In genomic region chr17:78790552-78790951, GRCh38 we compare ENCODE assay signal across 15 cellular contexts. TPM values are rescaled to one million over a fixed set of nuclear protein-coding genes. Genes with fewer than 3 reads are reported as not detected.
A peak's percentile ranks its signal among the peaks of the same experiment; 100 is the strongest.
DNase-seq lines count a peak whose midpoint lies in the region; ATAC-seq and TF ChIP-seq lines count a peak whose summit lies in the region.
"Had no signal": no experiment of that assay in that cellular context is flagged by ENCODE, and none has a peak within 500 bp of the region (broad histone marks: within the 10 kb centered on the region; RNA-seq: fewer than 3 reads in every experiment).

No MANE protein-coding gene starts in this region.

- H3K4me1 Mint-ChIP-seq in activated CD4-positive, alpha-beta T cell treated with anti-CD3 and anti-CD28 coated beads for 36 hours, result peaks cover 55% of the 10 kb centered on the region
- peaks cover 45% of the 10 kb centered on the region for H3K4me1 Mint-ChIP-seq in activated naive CD8-positive, alpha-beta T cell treated with anti-CD3 and anti-CD28 coated beads for 36 hours

- 84 to 85% methylated on average over 4 of the region's 4 CpGs for WGBS in lower leg skin, 2 donors

- no peaks in the 10 kb centered on the region for H3K27me3 Mint-ChIP-seq in activated CD4-positive, alpha-beta T cell treated with anti-CD3 and anti-CD28 coated beads for 36 hours
- no peaks in the 10 kb centered on the region for H3K27me3 Mint-ChIP-seq in activated naive CD8-positive, alpha-beta T cell treated with anti-CD3 and anti-CD28 coated beads for 36 hours
- H3K27me3 Mint-ChIP-seq: IgD-negative memory B cell had no signal

- CTCF ChIA-PET in activated CD4-positive, alpha-beta T cell treated with anti-CD3 and anti-CD28 coated beads for 36 hours (lab: Charles Lee), result interaction anchor here (0.9 kb wide), 1 partner anchor 14 kb away, joined by 3 read pairs; no protein-coding TSS in a partner anchor

- intact Hi-C loops in activated CD4-positive, alpha-beta T cell treated with anti-CD3 and anti-CD28 coated beads for 36 hours (cut with DNase I, micrococcal nuclease), result no loop called here
- intact Hi-C loops in lower leg skin (cut with DNase I; ENCODE audit: low total_unique reads), result no loop called here

- no peak overlapping the region for H3K4me3 Mint-ChIP-seq in activated CD4-positive, alpha-beta T cell treated with anti-CD3 and anti-CD28 coated beads for 36 hours
- no peak overlapping the region for H3K4me3 Mint-ChIP-seq in activated naive CD8-positive, alpha-beta T cell treated with anti-CD3 and anti-CD28 coated beads for 36 hours
- H3K4me3 Mint-ChIP-seq: IgD-negative memory B cell, neural progenitor cell had no signal

- peaks cover 23% of the 10 kb centered on the region for H3K4me1 ChIP-seq in stomach smooth muscle (ENCODE audit: control insufficient read depth, insufficient read depth, low read length)

- no peaks in the 10 kb centered on the region for H3K9me3 ChIP-seq in stomach smooth muscle (ENCODE audit: control insufficient read depth in 2 of 2, low read length in 2 of 2)

- H3K36me3 Mint-ChIP-seq in activated CD4-positive, alpha-beta T cell treated with anti-CD3 and anti-CD28 coated beads for 36 hours (ENCODE audit: low read depth), result peaks cover 43% of the 10 kb centered on the region
- peaks cover 41% of the 10 kb centered on the region for H3K36me3 Mint-ChIP-seq in activated naive CD8-positive, alpha-beta T cell treated with anti-CD3 and anti-CD28 coated beads for 36 hours
- H3K36me3 Mint-ChIP-seq: IgD-negative memory B cell had no signal

- ATAC-seq in activated CD4-positive, alpha-beta T cell treated with anti-CD3 and anti-CD28 coated beads for 36 hours, result no peak
- ATAC-seq in HG03095 (IDR thresholded peaks at IDR 0.05; ENCODE audit: unreplicated experiment), result no peak

- peak overlapping the region; percentile 53 for H3K27ac ChIP-seq in stomach smooth muscle (ENCODE audit: low read length)

- DNase-seq in activated CD4-positive, alpha-beta T cell treated with anti-CD3 and anti-CD28 coated beads for 36 hours, result no peak
- DNase-seq in activated CD4-positive, alpha-beta T cell treated with anti-CD3 and anti-CD28 coated beads, Interleukin-2, amount 50 U/mL, for 4 hours, result no peak
- no peak for DNase-seq in activated naive CD8-positive, alpha-beta T cell treated with anti-CD3 and anti-CD28 coated beads for 36 hours
- peak; percentile 40 for DNase-seq in iris pigment epithelial cell (ENCODE audit: low read depth)
- no peak for DNase-seq in NCI-H1417 (lab: John Stamatoyannopoulos, UW)
- DNase-seq in lower leg skin (ENCODE audit: low spot score in 2 of 2), result no peak
- DNase-seq: amygdala, Calu3, NCI-H146, NCI-H510A treated with DMSO at 0.1 percent for 48 hours, RPMI8226 had no signal

- POLR2A ChIA-PET in activated CD4-positive, alpha-beta T cell treated with anti-CD3 and anti-CD28 coated beads for 36 hours (lab: Charles Lee), result interaction anchor here (0.5 kb wide), 1 partner anchor 192 kb away, joined by 5 read pairs; no protein-coding TSS in a partner anchor

- H3K27ac Mint-ChIP-seq in activated CD4-positive, alpha-beta T cell treated with anti-CD3 and anti-CD28 coated beads for 36 hours, result peak overlapping the region; percentile 60
- peak overlapping the region; percentile 86 for H3K27ac Mint-ChIP-seq in activated naive CD8-positive, alpha-beta T cell treated with anti-CD3 and anti-CD28 coated beads for 36 hours
- H3K27ac Mint-ChIP-seq: neural progenitor cell had no signal

- peaks cover 10 to 17% of the 10 kb centered on the region in 2 donors for H3K36me3 ChIP-seq in stomach smooth muscle (ENCODE audit: control insufficient read depth in 2 of 2, insufficient read depth in 2 of 2, low read length in 2 of 2)
- H3K36me3 ChIP-seq: neural progenitor cell had no signal

- H3K4me3 ChIP-seq in stomach smooth muscle (ENCODE audit: low read length in 2 of 2), result no peak overlapping the region
- no peak overlapping the region for H3K4me3 ChIP-seq in lower leg skin (ENCODE audit: low read depth, poor library complexity, severe bottlenecking)
- H3K4me3 ChIP-seq: neural progenitor cell had no signal

- no peaks in the 10 kb centered on the region for H3K27me3 ChIP-seq in stomach smooth muscle (ENCODE audit: control insufficient read depth in 1 of 2, insufficient read depth in 2 of 2, low read length in 2 of 2)
- H3K27me3 ChIP-seq: neural progenitor cell had no signal

- no peak for TF ChIP-seq POLR2A in lower leg skin (IDR thresholded peaks at IDR 0.05)

- no peak overlapping the region for H3K9ac ChIP-seq in stomach smooth muscle (ENCODE audit: low read length in 2 of 2)
- H3K9ac ChIP-seq: neural progenitor cell had no signal

- no peaks in the 10 kb centered on the region for H3K9me3 Mint-ChIP-seq in activated CD4-positive, alpha-beta T cell treated with anti-CD3 and anti-CD28 coated beads for 36 hours (ENCODE audit: low read depth)
- no peaks in the 10 kb centered on the region for H3K9me3 Mint-ChIP-seq in activated naive CD8-positive, alpha-beta T cell treated with anti-CD3 and anti-CD28 coated beads for 36 hours
- H3K9me3 Mint-ChIP-seq: IgD-negative memory B cell, neural progenitor cell had no signal

- no peak for TF ChIP-seq CTCF in lower leg skin (IDR thresholded peaks at IDR 0.05)

RNA-seq across cellular contexts. Expression of gene CYTH1, which starts 8.5 kb away (rescaled TPM):
- 100 to 1,000 TPM; 109 to 130 TPM for total RNA-seq in activated CD4-positive, alpha-beta T cell treated with anti-CD3 and anti-CD28 coated beads for 36 hours
- total RNA-seq in activated naive CD8-positive, alpha-beta T cell treated with anti-CD3 and anti-CD28 coated beads for 36 hours, result 10 to 100 TPM; 88.9 to 89.6 TPM
- total RNA-seq in lower leg skin, result 10 to 100 TPM; 53.7 to 79.4 (median 63.9) TPM

RNA-seq across cellular contexts. Expression of gene USP36, which starts 50.1 kb away (rescaled TPM):
- 10 to 100 TPM; 90.1 to 92.5 TPM for total RNA-seq in activated CD4-positive, alpha-beta T cell treated with anti-CD3 and anti-CD28 coated beads for 36 hours
- 100 to 1,000 TPM; 126 to 128 TPM for total RNA-seq in activated naive CD8-positive, alpha-beta T cell treated with anti-CD3 and anti-CD28 coated beads for 36 hours
- 10 to 100 TPM; 36.7 to 63.6 (median 45.2) TPM for total RNA-seq in lower leg skin
